In the genomic region with DNA sequence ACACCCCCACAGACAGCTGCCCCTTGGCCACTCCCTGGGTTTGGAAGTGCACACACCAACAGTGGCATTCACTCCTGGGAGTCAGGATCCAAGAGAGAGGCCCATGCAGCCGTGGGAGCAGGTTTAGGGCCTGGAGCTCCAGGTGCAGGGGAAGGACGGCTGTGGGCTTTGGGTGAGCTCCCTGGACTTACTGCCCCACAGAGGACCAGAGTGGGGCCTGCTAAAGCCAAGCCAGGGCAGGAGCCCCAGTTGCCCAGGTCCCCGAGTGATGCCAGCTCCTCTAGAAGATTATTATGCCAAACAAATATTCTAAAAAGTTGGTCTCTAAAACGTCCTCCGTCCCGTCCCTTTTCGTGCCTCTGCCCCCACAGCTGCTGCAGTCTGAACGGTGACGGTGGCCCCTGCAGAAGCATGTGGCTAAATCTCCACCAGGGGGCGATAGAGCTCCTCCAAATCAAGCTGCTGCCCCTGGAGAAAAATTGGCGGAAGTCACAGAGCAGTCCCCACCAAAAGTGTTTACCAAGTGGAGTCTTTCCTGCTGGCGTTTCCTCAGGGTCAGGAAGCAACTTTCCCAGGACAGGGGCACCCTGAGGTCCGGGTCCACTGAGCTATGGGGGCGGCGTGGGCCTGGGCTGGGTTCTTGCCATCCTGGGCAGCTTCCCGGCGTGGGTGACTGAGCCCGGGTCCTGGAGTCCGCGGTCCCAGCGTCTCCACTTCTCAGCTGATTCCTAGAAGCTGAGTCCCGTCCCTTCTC, we compare ENCODE assay signal across 1 cellular context.
TF ChIP-seq lines count a peak whose summit lies in the region.

No MANE protein-coding gene starts in this region.

TF ChIP-seq in A549, 52 proteins besides CTCF, POLR2A, EP300 and RAD21 (continued from another document):
- TF ChIP-seq ZSCAN20 (CRISPR knock-in tag; IDR thresholded peaks at IDR 0.05): no peak
- TF ChIP-seq GATA3 (IDR thresholded peaks at IDR 0.05; ENCODE audit: borderline replicate concordance): 0 out of 2 replicates have a peak, but pooled peaks have one; percentile 16
- peak; percentile 17; the same call in 1 of the 2 replicates for TF ChIP-seq HOXB5 (CRISPR knock-in tag; IDR thresholded peaks at IDR 0.05)
- TF ChIP-seq KDM5A (IDR thresholded peaks at IDR 0.05): no peak
- TF ChIP-seq FOXS1 (CRISPR knock-in tag; IDR thresholded peaks at IDR 0.05): no peak
- peak; percentile 80 for TF ChIP-seq MAX (IDR thresholded peaks at IDR 0.05)
- no peak for TF ChIP-seq NPAS2 (CRISPR knock-in tag; IDR thresholded peaks at IDR 0.05; ENCODE audit: borderline replicate concordance)
- no peak for TF ChIP-seq RCOR1 (IDR thresholded peaks at IDR 0.05; ENCODE audit: low read depth, low read length)
- TF ChIP-seq JUN (IDR thresholded peaks at IDR 0.05): peak in 1 of 2 experiments; percentile 46; a peak in 1 of 5 replicates
- TF ChIP-seq TP53 (CRISPR knock-in tag; IDR thresholded peaks at IDR 0.05): no peak
- TF ChIP-seq NR3C1 (IDR thresholded peaks at IDR 0.05): no peak
- TF ChIP-seq CBX2 (IDR thresholded peaks at IDR 0.05; ENCODE audit: borderline replicate concordance, low read depth): no peak
- no peak for TF ChIP-seq FOSL2 (IDR thresholded peaks at IDR 0.05)
- TF ChIP-seq FOSL2 (CRISPR knock-in tag; IDR thresholded peaks at IDR 0.05): no peak
- no peak for TF ChIP-seq FOSB (CRISPR knock-in tag; IDR thresholded peaks at IDR 0.05)
- TF ChIP-seq ATOH8 (CRISPR knock-in tag; IDR thresholded peaks at IDR 0.05; ENCODE audit: low read depth): no peak
